Comparison of ENCODE assay signal across 22 cellular contexts in the genomic region with DNA sequence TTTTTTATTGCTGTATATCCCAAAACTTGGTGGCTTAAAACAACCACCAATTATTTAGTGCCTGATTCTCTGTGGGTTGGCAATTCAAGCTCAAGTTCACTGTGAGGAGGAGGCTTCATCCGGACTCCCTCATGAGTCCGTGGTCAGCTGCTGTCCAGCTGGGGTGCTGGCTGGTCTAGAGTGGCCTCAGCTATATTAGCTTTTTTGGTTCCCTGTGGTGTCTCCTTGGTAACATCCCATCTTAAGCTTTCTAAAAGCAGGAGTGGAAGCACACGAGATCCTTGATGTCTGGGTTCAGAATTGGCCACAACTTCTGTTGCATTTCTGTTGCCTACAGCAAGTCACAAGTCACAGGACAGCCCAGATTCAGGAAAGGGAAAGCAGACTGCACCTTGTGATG.
DNase-seq lines count a peak whose midpoint lies in the region; ATAC-seq, FAIRE-seq and TF ChIP-seq lines count a peak whose summit lies in the region.
"Had no signal": no experiment of that assay in that cellular context is flagged by ENCODE, and none has a peak within 500 bp of the region (broad histone marks: within the 10 kb centered on the region; RNA-seq: fewer than 3 reads in every experiment).

No MANE protein-coding gene starts in this region.

- H3K27ac ChIP-seq in kidney (ENCODE audit: low read depth in 2 of 2, low read length in 2 of 2) (no peak overlapping the region), ovary (no peak overlapping the region), GM23248 (no peak overlapping the region)

- WGBS in ovary, 3 donors: 70 to 87% (median 74%) methylated on average over 3 of the region's 3 CpGs
- WGBS in GM23248 (ENCODE audit: low coverage in 1 of 2, low lambda C conversion rate in 2 of 2, missing lambda C conversion rate in 2 of 2), 2 experiments: 79 to 92% methylated on average over 3 of the region's 3 CpGs

- no peak for ATAC-seq in HG03432 (IDR thresholded peaks at IDR 0.05; ENCODE audit: unreplicated experiment)
- ATAC-seq: A549 had no signal

- H2AFZ ChIP-seq in GM23248: no peak overlapping the region

- H3K9me2 ChIP-seq in GM23248 (ENCODE audit: insufficient read depth): no peaks in the 10 kb centered on the region

- H3K9me3 ChIP-seq in kidney (ENCODE audit: control insufficient read depth in 1 of 2, low read length in 2 of 2) (no peaks in the 10 kb centered on the region), ovary (no peaks in the 10 kb centered on the region), GM23248 (ENCODE audit: low read depth) (no peaks in the 10 kb centered on the region)
- H3K9me3 ChIP-seq: HAP-1 had no signal

- no peaks in the 10 kb centered on the region for H3K36me3 ChIP-seq in kidney (ENCODE audit: control insufficient read depth in 1 of 2, insufficient read depth in 2 of 2, low read length in 2 of 2)
- H3K36me3 ChIP-seq in ovary: no peaks in the 10 kb centered on the region
- H3K36me3 ChIP-seq in GM23248 (ENCODE audit: low read depth): no peaks in the 10 kb centered on the region
- H3K36me3 ChIP-seq: HAP-1 had no signal

- H3K27me3 ChIP-seq in ovary: no peaks in the 10 kb centered on the region
- H3K27me3 ChIP-seq in GM23248 (replicated peaks; ENCODE audit: insufficient read depth): no peaks in the 10 kb centered on the region

- H3K79me2 ChIP-seq in GM23248 (ENCODE audit: insufficient read depth): no peaks in the 10 kb centered on the region

- no peak for TF ChIP-seq EP300 in ovary (IDR thresholded peaks at IDR 0.05)

- intact Hi-C loops in kidney (cut with DNase I) (no loop called here), ovary (cut with DNase I) (no loop called here)

- H3K4me3 ChIP-seq in kidney (ENCODE audit: low read length in 2 of 2) (no peak overlapping the region), ovary (no peak overlapping the region), GM23248 (no peak overlapping the region)
- H3K4me3 ChIP-seq: A549, HAP-1 had no signal

- no peak overlapping the region for H3K4me2 ChIP-seq in GM23248 (ENCODE audit: unreplicated experiment)
- H3K4me2 ChIP-seq: A549 had no signal

- no peak for TF ChIP-seq CTCF in kidney (IDR thresholded peaks at IDR 0.05; ENCODE audit: borderline replicate concordance, extremely low read depth, insufficient read depth)
- no peak for TF ChIP-seq CTCF in ovary (IDR thresholded peaks at IDR 0.05)

- in situ Hi-C loops in GM23248 (cut with MboI): no loop called here

- H3F3A ChIP-seq in GM23248 (ENCODE audit: insufficient read depth): peaks cover 15% of the 10 kb centered on the region; the same call in 1 of the 2 replicates

- H3K9ac ChIP-seq in kidney (ENCODE audit: low read length in 2 of 2) (no peak overlapping the region), GM23248 (no peak overlapping the region)

- no peak for DNase-seq in HTR-8/SVneo (ENCODE audit: insufficient read length, low spot score)
- peak; percentile 22 for DNase-seq in brain pericyte (ENCODE audit: low read depth, low spot score)
- DNase-seq in myocyte (ENCODE audit: low read depth): peak; percentile 39
- no peak for DNase-seq in kidney
- no peak for DNase-seq in ovary
- DNase-seq in GM23248: no peak
- DNase-seq: 8988T; ACHN; C1 segment of cervical spinal cord; Calu3; CD4-positive, alpha-beta memory T cell; COR-L47; DMS53; DMS79 treated with DMSO at 0.1 percent for 48 hours; GF-D8; GOT3 had no signal

- FAIRE-seq in HTR-8/SVneo (lab: Jason Lieb, UNC): peak; percentile 60
- no peak for FAIRE-seq in kidney (lab: Jason Lieb, UNC)
- FAIRE-seq: A549, GM12891, GM18507, H54 had no signal

- H3K4me1 ChIP-seq in kidney (ENCODE audit: control insufficient read depth in 1 of 2, insufficient read depth in 1 of 2, low read depth in 1 of 2, low read length in 2 of 2): peaks cover 6 to 14% of the 10 kb centered on the region in 2 donors
- no peaks in the 10 kb centered on the region for H3K4me1 ChIP-seq in ovary (ENCODE audit: insufficient read depth)
- H3K4me1 ChIP-seq in GM23248 (ENCODE audit: insufficient read depth): peaks cover 30% of the 10 kb centered on the region
- H3K4me1 ChIP-seq: HAP-1 had no signal

- TF ChIP-seq POLR2A in ovary (IDR thresholded peaks at IDR 0.05): no peak

- no peaks in the 10 kb centered on the region for H4K20me1 ChIP-seq in GM23248 (ENCODE audit: insufficient read depth)

Comparison
In these comparisons a context has a peak if more than half of its experiments do, and no peak if none do; other contexts are left out.
1. DNase-seq: peak in brain pericyte (single experiment) and myocyte (single experiment); none in HTR-8/SVneo (single experiment), kidney (single experiment), ovary (0 of 5) and GM23248 (single experiment).